In genomic region chr7:2864204-2864985, GRCh38 we compare ENCODE assay signal across 8 cellular contexts. TPM values are rescaled to one million over a fixed set of nuclear protein-coding genes. Genes with fewer than 3 reads are reported as not detected.
A peak's percentile ranks its signal among the peaks of the same experiment; 100 is the strongest.
DNase-seq lines count a peak whose midpoint lies in the region; ATAC-seq, FAIRE-seq and TF ChIP-seq lines count a peak whose summit lies in the region.

No MANE protein-coding gene starts in this region.

- H4K8ac ChIP-seq in trophoblast cell (ENCODE audit: low read depth, low read length): peak overlapping the region; percentile 87

- DNase-seq in CD8-positive, alpha-beta T cell: no peak
- peak; percentile 17 for DNase-seq in RCC 7860 (ENCODE audit: low spot score)
- no peak for DNase-seq in endothelial cell (ENCODE audit: low spot score)
- DNase-seq in trophoblast cell: peak; percentile 18 to 22
- no peak for DNase-seq in NCI-H446 (lab: John Stamatoyannopoulos, UW)
- DNase-seq in NCI-H446 treated with DMSO at 0.1 percent for 48 hours (lab: John Stamatoyannopoulos, UW): no peak
- DNase-seq in MV-4-11 (lab: John Stamatoyannopoulos, UW): no peak

- peak overlapping the region; percentile 96 for H3K27ac Mint-ChIP-seq in CD8-positive, alpha-beta T cell
- H3K27ac Mint-ChIP-seq in endothelial cell (ENCODE audit: unreplicated experiment): peak overlapping the region; percentile 88

- H3K27ac ChIP-seq in CD8-positive, alpha-beta T cell (ENCODE audit: low read depth, low read length): no peak overlapping the region
- H3K27ac ChIP-seq in trophoblast cell (ENCODE audit: low read depth, low read length): peak overlapping the region; percentile 99

- H4K12ac ChIP-seq in trophoblast cell (ENCODE audit: low read depth, low read length): no peak overlapping the region

- peak overlapping the region; percentile 35 for H2AFZ ChIP-seq in trophoblast cell (ENCODE audit: insufficient read depth, low read length, poor library complexity)

- H3K14ac ChIP-seq in trophoblast cell (ENCODE audit: low read length): peak overlapping the region; percentile 83

- no peak for ATAC-seq in CD8-positive, alpha-beta T cell
- no peak for ATAC-seq in HG03469 (IDR thresholded peaks at IDR 0.05; ENCODE audit: unreplicated experiment)

- no peaks in the 10 kb centered on the region for H3K36me3 Mint-ChIP-seq in CD8-positive, alpha-beta T cell
- H3K36me3 Mint-ChIP-seq in endothelial cell (ENCODE audit: low read depth, unreplicated experiment): no peaks in the 10 kb centered on the region

- H3K23ac ChIP-seq in trophoblast cell (ENCODE audit: low read length): no peak overlapping the region

- TF ChIP-seq CTCF in CD8-positive, alpha-beta T cell (IDR thresholded peaks at IDR 0.05): no peak
- no peak for TF ChIP-seq CTCF in endothelial cell (IDR thresholded peaks at IDR 0.05; ENCODE audit: unreplicated experiment)

- H2BK12ac ChIP-seq in trophoblast cell (ENCODE audit: low read length): peak overlapping the region; percentile 98

- H3K79me2 ChIP-seq in trophoblast cell (ENCODE audit: control insufficient read depth, insufficient read depth, low read length, poor library complexity): peaks cover 6% of the 10 kb centered on the region

- H3K27me3 ChIP-seq in CD8-positive, alpha-beta T cell (ENCODE audit: insufficient read depth, low read length): no peaks in the 10 kb centered on the region
- no peaks in the 10 kb centered on the region for H3K27me3 ChIP-seq in trophoblast cell (ENCODE audit: insufficient read depth, low read length)

- H3K79me1 ChIP-seq in trophoblast cell (ENCODE audit: low read length): peaks cover 12% of the 10 kb centered on the region

- CTCF ChIA-PET in CD8-positive, alpha-beta T cell (lab: Charles Lee): interaction anchor here (0.6 to 5.1 kb wide), 45 partner anchors 7 to 1033 kb away, joined by 3 to 50 read pairs (median 4); no protein-coding TSS in a partner anchor

- H3K36me3 ChIP-seq in CD8-positive, alpha-beta T cell (ENCODE audit: insufficient read depth, low read length): no peaks in the 10 kb centered on the region
- no peaks in the 10 kb centered on the region for H3K36me3 ChIP-seq in trophoblast cell (ENCODE audit: control insufficient read depth in 1 of 2, insufficient read depth in 2 of 2, low read length in 2 of 2)

- H3K4ac ChIP-seq in trophoblast cell (ENCODE audit: low read depth, low read length): peak overlapping the region; percentile 56

- H3K27me3 Mint-ChIP-seq in CD8-positive, alpha-beta T cell (ENCODE audit: low read depth): no peaks in the 10 kb centered on the region
- H3K27me3 Mint-ChIP-seq in endothelial cell (ENCODE audit: unreplicated experiment): peaks cover 6% of the 10 kb centered on the region

- no peaks in the 10 kb centered on the region for H3K9me3 Mint-ChIP-seq in CD8-positive, alpha-beta T cell
- no peaks in the 10 kb centered on the region for H3K9me3 Mint-ChIP-seq in endothelial cell (ENCODE audit: unreplicated experiment)

- peaks cover 26% of the 10 kb centered on the region for H3K4me1 ChIP-seq in CD8-positive, alpha-beta T cell (ENCODE audit: insufficient read depth, low read length)
- H3K4me1 ChIP-seq in trophoblast cell (ENCODE audit: control insufficient read depth in 1 of 2, insufficient read depth in 2 of 2, low read length in 2 of 2): peaks cover 10 to 20% of the 10 kb centered on the region in 2 experiments

- peak overlapping the region; percentile 99 for H4K91ac ChIP-seq in trophoblast cell (ENCODE audit: low read depth, low read length)

- WGBS in trophoblast cell (ENCODE audit: extremely low coverage, insufficient coverage, insufficient read length): no CpG with 5 or more reads among the region's 12 CpGs

- H3K4me2 ChIP-seq in trophoblast cell (ENCODE audit: low read length): no peak overlapping the region

- H3K4me3 Mint-ChIP-seq in CD8-positive, alpha-beta T cell: peak overlapping the region; percentile 64
- no peak overlapping the region for H3K4me3 Mint-ChIP-seq in endothelial cell (ENCODE audit: unreplicated experiment)

- FAIRE-seq in RCC 7860 (lab: Jason Lieb, UNC): no peak

- intact Hi-C loops in CD8-positive, alpha-beta T cell (cut with DNase I, micrococcal nuclease): loop anchor here (2.0 to 10.0 kb wide), 5 partner anchors 178 to 1890 kb away; partner anchors contain the start of genes SDK1 (in 2 of the 2) and CARD11 (in 1 of the 2)

- POLR2A ChIA-PET in CD8-positive, alpha-beta T cell (lab: Charles Lee): no interaction called here

- peak overlapping the region; percentile 86 for H3K18ac ChIP-seq in trophoblast cell (ENCODE audit: low read length)

- H2AK5ac ChIP-seq in trophoblast cell (ENCODE audit: low read length): peak overlapping the region; percentile 91

- H2BK5ac ChIP-seq in trophoblast cell (ENCODE audit: low read depth, low read length, poor library complexity): peak overlapping the region; percentile 98

- peak overlapping the region; percentile 97 for H2BK120ac ChIP-seq in trophoblast cell (ENCODE audit: insufficient read depth, low read length, poor library complexity)

- no peak overlapping the region for H3K9ac ChIP-seq in trophoblast cell (ENCODE audit: low read length)

- H3K4me1 Mint-ChIP-seq in CD8-positive, alpha-beta T cell (ENCODE audit: low read depth): peaks cover 30% of the 10 kb centered on the region
- peaks cover 17% of the 10 kb centered on the region for H3K4me1 Mint-ChIP-seq in endothelial cell (ENCODE audit: unreplicated experiment)

- H3K9me3 ChIP-seq in CD8-positive, alpha-beta T cell (ENCODE audit: low read length): no peaks in the 10 kb centered on the region
- no peaks in the 10 kb centered on the region for H3K9me3 ChIP-seq in trophoblast cell (ENCODE audit: insufficient read depth, low read depth, low read length)

- H3K4me3 ChIP-seq in CD8-positive, alpha-beta T cell (ENCODE audit: low read depth, low read length): no peak overlapping the region
- H3K4me3 ChIP-seq in trophoblast cell (ENCODE audit: low read depth, low read length): no peak overlapping the region

RNA-seq across cellular contexts. Expression of gene GNA12, which starts 20.3 kb away (rescaled TPM):
- 10 to 100 TPM; 17.0 to 17.7 TPM for total RNA-seq in CD8-positive, alpha-beta T cell
- 105 TPM for total RNA-seq in endothelial cell (ENCODE audit: unreplicated experiment)
- 166 and 173 TPM in 2 replicates for polyA plus RNA-seq in trophoblast cell (2013)

Comparison
In these comparisons a context has a peak if more than half of its experiments do, and no peak if none do; other contexts are left out.
1. DNase-seq: peak in RCC 7860 (single experiment) and trophoblast cell (2 of 2); none in CD8-positive, alpha-beta T cell (0 of 7), endothelial cell (single experiment), NCI-H446 (0 of 2), NCI-H446 treated with DMSO at 0.1 percent for 48 hours (single experiment) and MV-4-11 (single experiment).